In the genomic region with DNA sequence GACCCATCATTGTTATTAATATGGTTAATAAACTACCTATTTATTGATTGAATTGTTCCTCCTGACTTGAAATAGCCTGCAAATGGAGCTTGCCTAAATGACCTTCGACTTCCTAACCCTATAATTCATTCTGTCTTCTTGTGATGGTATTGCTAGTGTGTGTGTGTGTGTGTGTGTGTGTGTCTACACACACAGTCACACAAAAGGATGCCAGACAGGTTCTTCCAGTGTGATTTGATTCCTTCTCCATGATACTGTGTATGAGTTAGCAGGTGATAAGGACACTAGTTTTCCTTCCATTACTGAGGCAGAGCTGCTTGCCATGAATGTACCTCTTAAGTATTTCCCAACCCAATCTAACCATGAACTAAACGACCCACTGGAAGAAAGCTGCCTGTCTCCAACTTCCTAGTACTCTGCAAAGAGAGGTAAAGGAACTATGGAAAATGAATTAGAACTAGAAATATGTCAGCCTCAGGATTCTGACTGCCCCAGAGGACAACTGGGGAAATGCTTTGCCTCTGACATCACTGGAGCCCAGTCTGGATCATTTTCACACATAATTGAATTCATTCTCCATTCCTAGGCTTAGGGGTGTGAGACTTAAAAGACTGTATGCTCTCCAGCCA, we compare ENCODE assay signal across 8 cellular contexts. TPM values are rescaled to one million over a fixed set of nuclear protein-coding genes. Genes with fewer than 3 reads are reported as not detected.
DNase-seq lines count a peak whose midpoint lies in the region; TF ChIP-seq lines count a peak whose summit lies in the region.

No MANE protein-coding gene starts in this region.

- H3K4me2 ChIP-seq in mesendoderm (ENCODE audit: low read length) (no peak overlapping the region), neural progenitor cell (no peak overlapping the region)

- no peak overlapping the region for H3K56ac ChIP-seq in mesendoderm (ENCODE audit: low read length)

- DNase-seq in AG04450 (ENCODE audit: low read depth, low spot score), result no peak
- DNase-seq in breast epithelium (ENCODE audit: low spot score in 2 of 2), result no peak
- DNase-seq in mesendoderm, result peak; percentile 56
- no peak for DNase-seq in NCI-H187 (lab: John Stamatoyannopoulos, UW)
- DNase-seq in NK-92 treated with Interleukin-12 subunit alpha and Interleukin-12 subunit beta, amount 100 ng/mL, for 24 hours (lab: John Stamatoyannopoulos, UW), result no peak
- no peak for DNase-seq in GM10248 (ENCODE audit: extremely low spot score)
- DNase-seq in neural progenitor cell (ENCODE audit: low spot score), result no peak

- no peak overlapping the region for H2BK120ac ChIP-seq in mesendoderm (ENCODE audit: low read depth, low read length)

- H3K9me3 Mint-ChIP-seq in IgD-negative memory B cell, result no peaks in the 10 kb centered on the region
- no peaks in the 10 kb centered on the region for H3K9me3 Mint-ChIP-seq in neural progenitor cell

- no peak for TF ChIP-seq POLR2A in breast epithelium (IDR thresholded peaks at IDR 0.05)

- peaks cover 11% of the 10 kb centered on the region for H3F3A ChIP-seq in neural progenitor cell (ENCODE audit: low read depth)

- no peak overlapping the region for H2BK15ac ChIP-seq in mesendoderm (replicated peaks; ENCODE audit: low read depth)

- H3K9me3 ChIP-seq in AG04450 (ENCODE audit: control insufficient read depth, insufficient read depth, low read length), result no peaks in the 10 kb centered on the region
- no peaks in the 10 kb centered on the region for H3K9me3 ChIP-seq in breast epithelium
- H3K9me3 ChIP-seq in neural progenitor cell (ENCODE audit: low read depth), result no peaks in the 10 kb centered on the region

- H3K4me1 Mint-ChIP-seq in IgD-negative memory B cell (peaks cover 6 to 13% (median 12%) of the 10 kb centered on the region in 3 donors), neural progenitor cell (peaks cover 14% of the 10 kb centered on the region)

- H3K79me2 ChIP-seq in mesendoderm (ENCODE audit: control insufficient read depth, insufficient read depth, low read length), result peaks cover 10% of the 10 kb centered on the region
- peaks cover 14% of the 10 kb centered on the region for H3K79me2 ChIP-seq in neural progenitor cell (ENCODE audit: low read depth)

- no CpG with 5 or more reads among the region's 2 CpGs for WGBS in mesendoderm (ENCODE audit: extremely low coverage, insufficient coverage, low lambda C conversion rate)

- TF ChIP-seq CTCF in AG04450 (IDR thresholded peaks at IDR 0.05; ENCODE audit: low read depth, low read length) (peak; percentile 47), breast epithelium (IDR thresholded peaks at IDR 0.05) (no peak), GM10248 (IDR thresholded peaks at IDR 0.05; ENCODE audit: control extremely low read depth, extremely low read depth, low read depth, missing control alignments) (no peak), neural progenitor cell (IDR thresholded peaks at IDR 0.05) (no peak)

- no peaks in the 10 kb centered on the region for H4K20me1 ChIP-seq in neural progenitor cell (ENCODE audit: low read depth)

- POLR2A ChIA-PET in AG04450 (lab: Yijun Ruan, JAX) (interaction anchor here (1.1 to 1.9 kb wide), 2 partner anchors 13 to 65 kb away, joined by 3 to 6 read pairs; partner anchors contain the start of gene WIPF2), GM10248 (lab: Yijun Ruan, JAX) (interaction anchor here (0.7 kb wide), 1 partner anchor 1404 kb away, joined by 3 read pairs; no protein-coding TSS in a partner anchor)

- H3K27me3 ChIP-seq in AG04450 (ENCODE audit: control insufficient read depth, insufficient read depth, low read length) (no peaks in the 10 kb centered on the region), breast epithelium (no peaks in the 10 kb centered on the region), mesendoderm (ENCODE audit: insufficient read depth, low read length, poor library complexity) (no peaks in the 10 kb centered on the region), neural progenitor cell (no peaks in the 10 kb centered on the region)

- intact Hi-C loops in breast epithelium (cut with DNase I; ENCODE audit: low total_unique reads), result no loop called here

- H3K36me3 ChIP-seq in breast epithelium (no peaks in the 10 kb centered on the region), mesendoderm (ENCODE audit: control insufficient read depth, insufficient read depth, low read length) (no peaks in the 10 kb centered on the region), neural progenitor cell (no peaks in the 10 kb centered on the region)

- H3K27ac Mint-ChIP-seq in IgD-negative memory B cell (peak overlapping the region in 2 of 3 donors; percentile 5 to 80), neural progenitor cell (no peak overlapping the region)

- no peak overlapping the region for H2AFZ ChIP-seq in neural progenitor cell (replicated peaks)

- no peak overlapping the region for H3K4me3 Mint-ChIP-seq in IgD-negative memory B cell
- no peak overlapping the region for H3K4me3 Mint-ChIP-seq in neural progenitor cell

- no peak overlapping the region for H3K9ac ChIP-seq in mesendoderm (ENCODE audit: low read length)
- no peak overlapping the region for H3K9ac ChIP-seq in neural progenitor cell

- H3K27ac ChIP-seq in AG04450 (ENCODE audit: low read depth, low read length), result peak overlapping the region; percentile 21
- H3K27ac ChIP-seq in breast epithelium, result peak overlapping the region; percentile 55 to 77
- no peak overlapping the region for H3K27ac ChIP-seq in mesendoderm (ENCODE audit: low read depth, low read length)
- no peak overlapping the region for H3K27ac ChIP-seq in neural progenitor cell

- no peak overlapping the region for H3K18ac ChIP-seq in mesendoderm (ENCODE audit: low read length)

- H3K4me3 ChIP-seq in AG04450 (ENCODE audit: low read depth, low read length) (peak overlapping the region; percentile 44), breast epithelium (no peak overlapping the region), mesendoderm (ENCODE audit: low read length) (no peak overlapping the region), neural progenitor cell (no peak overlapping the region)

- no peak overlapping the region for H2BK5ac ChIP-seq in mesendoderm (ENCODE audit: low read length)

- no peak overlapping the region for H2AK5ac ChIP-seq in mesendoderm (ENCODE audit: low read length)

- H4K8ac ChIP-seq in mesendoderm (ENCODE audit: low read depth, low read length), result no peak overlapping the region

- no peak overlapping the region for H3K4ac ChIP-seq in mesendoderm (ENCODE audit: low read depth, low read length)

- H3K79me1 ChIP-seq in mesendoderm (ENCODE audit: low read length), result peaks cover 4% of the 10 kb centered on the region

- H3K36me3 Mint-ChIP-seq in IgD-negative memory B cell (peaks cover 4% of the 10 kb centered on the region), neural progenitor cell (peaks cover 4% of the 10 kb centered on the region)

- CTCF ChIA-PET in AG04450 (lab: Charles Lee), result interaction anchor here (0.6 to 3.5 kb wide), 11 partner anchors 15 to 271 kb away, joined by 3 to 19 read pairs (median 4); partner anchors contain the start of gene WIPF2
- CTCF ChIA-PET in GM10248 (lab: Yijun Ruan, JAX), result interaction anchor here (1.0 to 2.0 kb wide), 11 partner anchors 13 to 258 kb away, joined by 3 to 6 read pairs (median 3); no protein-coding TSS in a partner anchor

- H4K5ac ChIP-seq in mesendoderm (ENCODE audit: low read length), result no peak overlapping the region

- no peak overlapping the region for H3K23ac ChIP-seq in mesendoderm (ENCODE audit: low read length)

- H3K27me3 Mint-ChIP-seq in IgD-negative memory B cell (no peaks in the 10 kb centered on the region), neural progenitor cell (ENCODE audit: insufficient read depth, low read depth) (peaks cover 7% of the 10 kb centered on the region)

- H3K4me1 ChIP-seq in breast epithelium (peaks cover 0 to 9% of the 10 kb centered on the region in 2 donors), mesendoderm (ENCODE audit: control insufficient read depth, low read depth, low read length) (peaks cover 7% of the 10 kb centered on the region), neural progenitor cell (no peaks in the 10 kb centered on the region)

RNA-seq across cellular contexts. Expression of gene CDC6, which starts 3.5 kb away (rescaled TPM):
- polyA plus RNA-seq in AG04450 (2011; rRNA removed), result 8.6 and 9.1 TPM in 2 replicates
- polyA minus RNA-seq in AG04450 (2011; rRNA and poly(A)+ RNA removed), result 4.9 and 5.8 TPM in 2 replicates
- 0.93 TPM for polyA plus RNA-seq in IgD-negative memory B cell
- total RNA-seq in breast epithelium, result under 1 TPM; 0.29 to 0.98 (median 0.80) TPM
- 114 TPM for polyA plus RNA-seq in mesendoderm (2013, experiment 1 of 2)
- 117 TPM for polyA plus RNA-seq in mesendoderm (2013, experiment 2 of 2)
- 54.6 and 65.3 TPM in 2 replicates for total RNA-seq in neural progenitor cell (ENCODE audit: low replicate concordance)

RNA-seq across cellular contexts. Expression of gene RARA, which starts 24.8 kb away (rescaled TPM):
- polyA plus RNA-seq in AG04450 (2011; rRNA removed) (4.9 and 7.5 TPM in 2 replicates), IgD-negative memory B cell (13.7 TPM)
- polyA minus RNA-seq in AG04450 (2011; rRNA and poly(A)+ RNA removed), result 9.7 and 10.2 TPM in 2 replicates
- total RNA-seq in breast epithelium (10 to 100 TPM; 14.2 to 31.2 (median 25.2) TPM), neural progenitor cell (ENCODE audit: low replicate concordance) (9.0 and 9.4 TPM in 2 replicates)
- 30.6 TPM for polyA plus RNA-seq in mesendoderm (2013, experiment 1 of 2)
- 29.9 TPM for polyA plus RNA-seq in mesendoderm (2013, experiment 2 of 2)

Comparison
In these comparisons a context has a peak if more than half of its experiments do, and no peak if none do; other contexts are left out.
1. H3K27ac ChIP-seq: peak in AG04450 (single experiment) and breast epithelium (2 of 2); none in mesendoderm (single experiment) and neural progenitor cell (single experiment).
2. RNA of gene CDC6, which starts 3.5 kb away (total RNA-seq): 54.6 to 65.3 TPM in neural progenitor cell; 0.29 to 0.98 TPM in breast epithelium; every median in the first group is over 10 times any median in the second.